In genomic region chr1:160662888-160663287, GRCh38 we compare ENCODE assay signal across 1 cellular context.
TF ChIP-seq lines count a peak whose summit lies in the region.

No MANE protein-coding gene starts in this region.

TF ChIP-seq in H1, 55 proteins besides CTCF, POLR2A, EP300 and RAD21:
- no peak for TF ChIP-seq EZH2 (IDR thresholded peaks at IDR 0.05; ENCODE audit: low read depth, low read length, severe bottlenecking)
- no peak for TF ChIP-seq SIRT6 (IDR thresholded peaks at IDR 0.05; ENCODE audit: low read length)
- TF ChIP-seq NRF1 (IDR thresholded peaks at IDR 0.05; ENCODE audit: low read depth, low read length) = no peak
- TF ChIP-seq SRF (IDR thresholded peaks at IDR 0.05; ENCODE audit: low read depth, low read length) = no peak
